ENCODE assay signal across 26 cellular contexts in the genomic region with DNA sequence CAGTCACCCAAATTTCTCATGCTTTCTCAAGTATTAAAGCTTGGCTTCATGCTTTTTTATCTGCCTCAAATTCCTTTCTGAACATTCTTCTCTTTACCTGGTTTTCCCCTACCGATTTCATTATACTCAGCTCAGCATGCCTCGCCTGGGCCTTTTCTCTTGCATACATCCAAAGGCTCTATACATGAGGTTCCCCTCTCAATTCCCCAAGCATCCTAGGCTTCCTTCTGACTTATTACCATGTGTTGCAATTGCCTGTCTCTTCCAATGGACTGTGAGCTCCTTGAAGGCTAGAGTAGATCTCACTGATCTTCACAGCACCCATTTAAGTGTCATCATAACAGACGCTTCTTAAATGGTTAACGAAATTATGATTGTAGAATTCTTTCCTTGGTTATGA. TPM values are rescaled to one million over a fixed set of nuclear protein-coding genes. Genes with fewer than 3 reads are reported as not detected.
"Had no signal": no experiment of that assay in that cellular context is flagged by ENCODE, and none has a peak within 500 bp of the region (broad histone marks: within the 10 kb centered on the region; RNA-seq: fewer than 3 reads in every experiment).

No MANE protein-coding gene starts in this region.

- ATAC-seq: HepG2, T-cell had no signal

- DNase-seq: IMR-90, Karpas-422, KG1, MG63, NCI-H1092, NCI-H1105 treated with DMSO at 0.1 percent for 48 hours, NCI-H1417 treated with DMSO at 0.1 percent for 48 hours, NCI-H146, NCI-H1694 treated with DMSO at 0.1 percent for 48 hours, NCI-H1930, NCI-H2081, NCI-H2171, NCI-H226, NCI-H446 treated with DMSO at 0.1 percent for 48 hours, NCI-H510A treated with DMSO at 0.1 percent for 48 hours, NCI-H526, NCI-H774, Right ventricle myocardium superior, RPMI8226, SIG-M5, SK-N-SH, SW 1271, T-cell had no signal

- H3K27me3 ChIP-seq: MG63, SJSA1 had no signal

- H3K9me3 ChIP-seq: MG63, SJSA1, SK-N-SH had no signal

- H3K4me3 Mint-ChIP-seq: T-cell had no signal

- H3K4me1 ChIP-seq: SJSA1 had no signal

- H3K9ac ChIP-seq: SK-N-SH had no signal

- H3K4me3 ChIP-seq: MG63, SJSA1 had no signal

- H3K9me3 Mint-ChIP-seq: T-cell had no signal

- H3K4me1 Mint-ChIP-seq: T-cell had no signal

- H3K27ac Mint-ChIP-seq: T-cell had no signal

- H3K36me3 ChIP-seq: MG63, SJSA1 had no signal

- H3K4me2 ChIP-seq: SK-N-SH had no signal

- H3K27ac ChIP-seq: SJSA1 had no signal

- H3K9me2 ChIP-seq: SK-N-SH had no signal

- H3K36me3 Mint-ChIP-seq: T-cell had no signal

RNA-seq across cellular contexts. Expression of gene CYP4A22, which starts 24.1 kb away (rescaled TPM):
- total RNA-seq: HepG2, HT-29, IMR-90, SJSA1, T-cell had no signal
- polyA plus RNA-seq: HepG2, IMR-90, SK-N-SH had no signal

RNA-seq across cellular contexts. Expression of gene CYP4Z1, which starts 46.1 kb away (rescaled TPM):
- total RNA-seq: HepG2, HT-29, IMR-90, SJSA1, T-cell had no signal
- polyA plus RNA-seq: HepG2, IMR-90, SK-N-SH had no signal
